Comparison of ENCODE assay signal across 1 cellular context in genomic region chr10:103882285-103883007, GRCh38.
TF ChIP-seq lines count a peak whose summit lies in the region.

No MANE protein-coding gene starts in this region.

TF ChIP-seq in neural cell, 6 proteins besides CTCF, POLR2A, EP300 and RAD21 (continued from another document):
- no peak for TF ChIP-seq REST (IDR thresholded peaks at IDR 0.05; ENCODE audit: borderline replicate concordance)
